Comparison of ENCODE assay signal across 14 cellular contexts in the genomic region with DNA sequence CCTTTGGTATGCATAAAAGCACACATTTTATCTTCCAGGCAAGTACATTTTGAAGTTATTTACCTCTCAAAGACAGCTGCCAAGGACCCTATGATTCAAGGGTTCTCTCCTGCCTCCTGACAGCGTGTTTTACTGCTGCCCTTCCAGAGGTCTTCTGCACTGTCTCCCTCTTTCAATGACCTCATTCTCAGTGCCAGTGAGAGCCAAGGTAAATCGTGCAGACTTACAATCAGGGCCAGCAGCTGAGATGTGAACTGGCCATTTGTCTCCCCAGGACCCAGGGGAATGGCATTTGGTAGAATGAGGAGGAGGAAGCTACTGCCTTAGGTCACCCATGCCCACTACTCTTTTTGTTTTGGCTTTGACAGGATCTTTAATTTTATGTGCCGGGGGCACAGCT.
DNase-seq lines count a peak whose midpoint lies in the region; ATAC-seq and TF ChIP-seq lines count a peak whose summit lies in the region.
"Had no signal": no experiment of that assay in that cellular context is flagged by ENCODE, and none has a peak within 500 bp of the region (broad histone marks: within the 10 kb centered on the region; RNA-seq: fewer than 3 reads in every experiment).

No MANE protein-coding gene starts in this region.

- H3K9me3 ChIP-seq in IMR-90 (ENCODE audit: control insufficient read depth, insufficient read depth, low read length) = no peaks in the 10 kb centered on the region
- no peaks in the 10 kb centered on the region for H3K9me3 ChIP-seq in mesenchymal stem cell (ENCODE audit: control insufficient read depth, low read length)
- no peaks in the 10 kb centered on the region for H3K9me3 ChIP-seq in tibial artery
- H3K9me3 ChIP-seq: BE2C had no signal

- H2BK15ac ChIP-seq in IMR-90 (ENCODE audit: low read depth, low read length) (no peak overlapping the region), mesenchymal stem cell (ENCODE audit: low read depth, poor library complexity, severe bottlenecking) (peak overlapping the region; percentile 60)

- H3K4me1 ChIP-seq in IMR-90 (ENCODE audit: control insufficient read depth, insufficient read depth, low read length) = peaks cover 13% of the 10 kb centered on the region
- peaks cover 6% of the 10 kb centered on the region for H3K4me1 ChIP-seq in mesenchymal stem cell (ENCODE audit: control insufficient read depth, insufficient read depth, low read depth, low read length)
- peaks cover 0 to 45% (median 14%) of the 10 kb centered on the region in 4 donors for H3K4me1 ChIP-seq in tibial artery
- H3K4me1 ChIP-seq: BE2C had no signal

- no peak overlapping the region; the same call in 1 of the 2 replicates for H2BK20ac ChIP-seq in IMR-90 (ENCODE audit: low read depth, low read length)

- no peak overlapping the region for H3K14ac ChIP-seq in IMR-90 (replicated peaks; ENCODE audit: low read depth, low read length)
- no peak overlapping the region for H3K14ac ChIP-seq in mesenchymal stem cell (ENCODE audit: low read length in 2 of 2)

- H2AK5ac ChIP-seq in IMR-90 (ENCODE audit: low read depth, low read length) (peak overlapping the region; percentile 64; the same call in 1 of the 2 replicates), mesenchymal stem cell (ENCODE audit: low read length, severe bottlenecking) (peak overlapping the region; percentile 23)

- H3K9ac ChIP-seq in IMR-90 (ENCODE audit: low read depth, low read length) = no peak overlapping the region
- H3K9ac ChIP-seq in mesenchymal stem cell (ENCODE audit: low read length) = no peak overlapping the region
- H3K9ac ChIP-seq: GM23248 had no signal

- H4K91ac ChIP-seq in IMR-90 (ENCODE audit: insufficient read depth, low read depth, low read length) = no peak overlapping the region
- H4K91ac ChIP-seq in mesenchymal stem cell (ENCODE audit: low read length) = no peak overlapping the region

- no peak overlapping the region for H3K23ac ChIP-seq in IMR-90 (ENCODE audit: low read depth, low read length)
- H3K23ac ChIP-seq in mesenchymal stem cell (ENCODE audit: low read length in 2 of 2) = no peak overlapping the region

- TF ChIP-seq RAD21 in IMR-90 (IDR thresholded peaks at IDR 0.05; ENCODE audit: low read length) = no peak

- no peak for ATAC-seq in IMR-90 (ENCODE audit: low read depth)
- ATAC-seq: HCT116 had no signal

- H3K18ac ChIP-seq in IMR-90 (ENCODE audit: low read depth, low read length) (no peak overlapping the region; the same call in 1 of the 2 replicates), mesenchymal stem cell (ENCODE audit: low read depth in 1 of 2, low read length in 2 of 2) (no peak overlapping the region)

- H2AFZ ChIP-seq in IMR-90 (replicated peaks; ENCODE audit: low read length, poor library complexity) (no peak overlapping the region), mesenchymal stem cell (ENCODE audit: low read depth, low read length) (no peak overlapping the region)
- H2AFZ ChIP-seq: GM23248 had no signal

- H3K79me1 ChIP-seq in IMR-90 (ENCODE audit: low read depth in 1 of 2, low read length in 2 of 2) (no peaks in the 10 kb centered on the region), mesenchymal stem cell (replicated peaks; ENCODE audit: low read length, poor library complexity, severe bottlenecking) (no peaks in the 10 kb centered on the region)

- POLR2A ChIA-PET in IMR-90 (lab: Charles Lee; ENCODE audit: unreplicated experiment) = no interaction called here

- BruUV-seq in IMR-90 (replicated peaks; lab: Mats Ljungman, UMichigan) = no TSS peak

- dilution Hi-C loops in IMR-90 (cut with HindIII; ENCODE audit: low sequenced_read_pairs, unreplicated experiment) = no loop called here

- no peak overlapping the region for H3K56ac ChIP-seq in IMR-90 (ENCODE audit: extremely low read depth, insufficient read depth, low read length)

- peak overlapping the region in 1 of 2 experiments; percentile 46 for H2BK12ac ChIP-seq in mesenchymal stem cell (ENCODE audit: low read length in 2 of 2)

- H3K4me3 ChIP-seq in IMR-90 (ENCODE audit: insufficient read depth, low read depth, low read length) = no peak overlapping the region
- no peak overlapping the region for H3K4me3 ChIP-seq in mesenchymal stem cell (ENCODE audit: insufficient read depth in 1 of 2, low read depth in 1 of 2, low read length in 2 of 2)
- H3K4me3 ChIP-seq in tibial artery = no peak overlapping the region
- H3K4me3 ChIP-seq in brain microvascular endothelial cell (ENCODE audit: low read depth, low read length) = no peak overlapping the region
- H3K4me3 ChIP-seq: GM23248 had no signal

- no peaks in the 10 kb centered on the region for H3K27me3 ChIP-seq in IMR-90 (ENCODE audit: control insufficient read depth, insufficient read depth, low read length)
- no peaks in the 10 kb centered on the region for H3K27me3 ChIP-seq in mesenchymal stem cell (ENCODE audit: control insufficient read depth in 1 of 2, insufficient read depth in 1 of 2, low read length in 2 of 2)
- H3K27me3 ChIP-seq in tibial artery = no peaks in the 10 kb centered on the region
- no peaks in the 10 kb centered on the region for H3K27me3 ChIP-seq in brain microvascular endothelial cell (replicated peaks)
- H3K27me3 ChIP-seq: BE2C had no signal

- TF ChIP-seq POLR2A in IMR-90 (IDR thresholded peaks at IDR 0.05; ENCODE audit: low read depth, low read length) = no peak

- H3K27ac ChIP-seq in IMR-90 (ENCODE audit: insufficient read depth, low read length) (no peak overlapping the region), mesenchymal stem cell (ENCODE audit: low read length, poor library complexity, severe bottlenecking) (no peak overlapping the region), tibial artery (peak overlapping the region; percentile 70 to 72), brain microvascular endothelial cell (no peak overlapping the region)
- H3K27ac ChIP-seq: C4-2B, GM23248 had no signal

- peaks cover 6% of the 10 kb centered on the region; the same call in 1 of the 2 replicates for H3K9me1 ChIP-seq in IMR-90 (ENCODE audit: insufficient read depth, low read length)

- no peak overlapping the region for H3K4me2 ChIP-seq in IMR-90 (ENCODE audit: low read depth, low read length)
- H3K4me2 ChIP-seq in mesenchymal stem cell (ENCODE audit: low read length, poor library complexity, severe bottlenecking) = no peak overlapping the region

- no peak overlapping the region for H2AK9ac ChIP-seq in IMR-90 (replicated peaks; ENCODE audit: low read depth, low read length, poor library complexity)

- no CpG with 5 or more reads among the region's 3 CpGs for WGBS in IMR-90 (ENCODE audit: extremely low coverage in 2 of 2, insufficient read length in 1 of 2), 2 experiments
- 74% methylated on average over 3 of the region's 3 CpGs for WGBS in mesenchymal stem cell

- H4K20me1 ChIP-seq in IMR-90 (ENCODE audit: insufficient read depth, low read length) = no peaks in the 10 kb centered on the region

- H3K36me3 ChIP-seq in IMR-90 (ENCODE audit: control insufficient read depth, insufficient read depth, low read length) = no peaks in the 10 kb centered on the region
- H3K36me3 ChIP-seq in mesenchymal stem cell (ENCODE audit: control insufficient read depth in 1 of 2, insufficient read depth in 2 of 2, low read depth in 1 of 2, low read length in 2 of 2) = no peaks in the 10 kb centered on the region
- H3K36me3 ChIP-seq in tibial artery = no peaks in the 10 kb centered on the region
- no peaks in the 10 kb centered on the region for H3K36me3 ChIP-seq in brain microvascular endothelial cell (replicated peaks)
- H3K36me3 ChIP-seq: BE2C had no signal

- H2BK5ac ChIP-seq in IMR-90 (ENCODE audit: low read depth, low read length, poor library complexity, severe bottlenecking) = no peak overlapping the region
- H2BK5ac ChIP-seq in mesenchymal stem cell (ENCODE audit: low read depth, low read length, poor library complexity, severe bottlenecking) = no peak overlapping the region

- no peak overlapping the region for H4K8ac ChIP-seq in IMR-90 (ENCODE audit: low read depth in 2 of 2, low read length in 2 of 2)
- no peak overlapping the region for H4K8ac ChIP-seq in mesenchymal stem cell (ENCODE audit: low read length)

- DNase-seq in IMR-90 (no peak), SHP77 (lab: John Stamatoyannopoulos, UW) (peak; percentile 22 to 30), mesenchymal stem cell (no peak), tibial artery (no peak), NCI-H524 treated with DMSO at 0.1 percent for 48 hours (lab: John Stamatoyannopoulos, UW) (no peak), brain microvascular endothelial cell (no peak)
- DNase-seq in stimulated activated CD4-positive, alpha-beta T cell treated with anti-CD3 and anti-CD28 coated beads, Interleukin-2, amount 100 ng/mL, for 24 hours = no peak
- DNase-seq: BE2C; CD4-positive, alpha-beta memory T cell; DND-41; GDM1; GM23248 had no signal

- in situ Hi-C loops in IMR-90 (cut with MboI; ENCODE audit: low sequenced_read_pairs) = no loop called here
- in situ Hi-C loops in brain microvascular endothelial cell (cut with HindIII; ENCODE audit: low pct_ligation_motif_present, low sequenced_read_pairs) = no loop called here

- TF ChIP-seq CTCF in IMR-90 (conservative IDR thresholded peaks at IDR 0.05; ENCODE audit: low read depth, low read length) = no peak
- no peak for TF ChIP-seq CTCF in tibial artery (IDR thresholded peaks at IDR 0.05)
- TF ChIP-seq CTCF in brain microvascular endothelial cell (IDR thresholded peaks at IDR 0.05; ENCODE audit: low read depth, low read length, missing control alignments) = no peak

- H4K5ac ChIP-seq in IMR-90 (ENCODE audit: low read depth, low read length) = no peak overlapping the region

- CTCF ChIA-PET in IMR-90 (lab: Yijun Ruan, JAX) = no interaction called here

- H3K4ac ChIP-seq in IMR-90 (ENCODE audit: low read depth, low read length) = no peak overlapping the region
- H3K4ac ChIP-seq in mesenchymal stem cell (ENCODE audit: low read depth in 1 of 2, low read length in 2 of 2) = no peak overlapping the region

- no peak overlapping the region for H2BK120ac ChIP-seq in IMR-90 (ENCODE audit: low read depth, low read length)
- no peak overlapping the region for H2BK120ac ChIP-seq in mesenchymal stem cell (ENCODE audit: low read depth, low read length)

- intact Hi-C loops in IMR-90 (cut with micrococcal nuclease) (no loop called here), tibial artery (cut with DNase I; ENCODE audit: low total_unique reads) (no loop called here)

TF ChIP-seq in IMR-90, 13 proteins besides CTCF, POLR2A, EP300 and RAD21 (continues in another document):
- TF ChIP-seq RCOR1 (IDR thresholded peaks at IDR 0.05; ENCODE audit: insufficient replicate concordance, low read length) (no peak), SMC3 (IDR thresholded peaks at IDR 0.05; ENCODE audit: low read depth, low read length) (no peak), NFE2L2 (IDR thresholded peaks at IDR 0.05; ENCODE audit: low read depth, low read length) (no peak)
- TF ChIP-seq, protein P1, sequence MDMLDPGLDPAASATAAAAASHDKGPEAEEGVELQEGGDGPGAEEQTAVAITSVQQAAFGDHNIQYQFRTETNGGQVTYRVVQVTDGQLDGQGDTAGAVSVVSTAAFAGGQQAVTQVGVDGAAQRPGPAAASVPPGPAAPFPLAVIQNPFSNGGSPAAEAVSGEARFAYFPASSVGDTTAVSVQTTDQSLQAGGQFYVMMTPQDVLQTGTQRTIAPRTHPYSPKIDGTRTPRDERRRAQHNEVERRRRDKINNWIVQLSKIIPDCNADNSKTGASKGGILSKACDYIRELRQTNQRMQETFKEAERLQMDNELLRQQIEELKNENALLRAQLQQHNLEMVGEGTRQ (IDR thresholded peaks at IDR 0.05; ENCODE audit: low read depth, low read length) = no peak

Comparison
In these comparisons a context has a peak if more than half of its experiments do, and no peak if none do; other contexts are left out.
1. DNase-seq: peak in SHP77 (2 of 2); none in IMR-90 (single experiment), mesenchymal stem cell (single experiment), tibial artery (0 of 2), NCI-H524 treated with DMSO at 0.1 percent for 48 hours (single experiment), brain microvascular endothelial cell (single experiment) and stimulated activated CD4-positive, alpha-beta T cell treated with anti-CD3 and anti-CD28 coated beads, Interleukin-2, amount 100 ng/mL, for 24 hours (0 of 2).
2. H3K27ac ChIP-seq: peak in tibial artery (2 of 2); none in IMR-90 (single experiment), mesenchymal stem cell (single experiment) and brain microvascular endothelial cell (single experiment).